1 cellular context compared by ENCODE assay signal in genomic region chr13:114089751-114090400, GRCh38.
TF ChIP-seq lines count a peak whose summit lies in the region.

No MANE protein-coding gene starts in this region.

TF ChIP-seq in HepG2, 621 proteins besides CTCF, POLR2A, EP300 and RAD21 (continued from another document):
- TF ChIP-seq ZHX2 (IDR thresholded peaks at IDR 0.05; ENCODE audit: low read depth) (no peak), ZHX2 (CRISPR knock-in tag; IDR thresholded peaks at IDR 0.05; ENCODE audit: borderline replicate concordance) (no peak)
